9 cellular contexts compared by ENCODE assay signal in the genomic region with DNA sequence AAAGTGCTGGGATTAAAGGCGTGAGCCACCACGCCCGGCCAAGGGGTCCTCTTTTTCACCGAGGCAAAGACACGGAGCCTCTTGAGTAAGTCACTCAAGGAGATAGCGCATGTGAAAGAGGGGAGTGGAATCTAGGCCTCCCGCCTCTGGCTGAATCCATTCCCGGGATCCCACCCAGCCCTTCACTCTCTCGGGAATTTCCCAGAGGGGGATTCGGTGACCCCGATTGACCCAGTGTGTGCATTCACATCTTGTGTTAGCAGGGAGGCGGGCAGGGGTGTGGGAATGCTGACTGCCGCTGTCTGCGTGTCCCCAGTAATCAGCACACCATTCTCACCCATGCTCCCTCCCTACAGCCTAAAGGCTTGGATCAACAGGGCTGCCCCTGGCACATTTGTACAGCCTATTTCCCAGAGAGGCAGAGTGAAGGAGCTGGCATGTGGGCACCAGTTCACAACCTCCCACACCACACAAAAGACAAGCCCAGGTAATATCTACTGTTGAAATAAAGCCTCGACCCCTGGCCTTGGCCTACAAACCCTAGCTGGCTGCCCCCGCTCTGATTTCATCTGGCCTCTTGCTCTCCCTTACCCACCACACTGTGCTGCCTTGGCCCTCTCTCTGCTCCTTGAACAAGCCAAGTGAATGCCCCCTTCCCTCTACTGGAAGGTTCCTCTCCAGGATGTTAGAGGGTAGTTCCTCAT. TPM values are rescaled to one million over a fixed set of nuclear protein-coding genes. Genes with fewer than 3 reads are reported as not detected.
DNase-seq lines count a peak whose midpoint lies in the region; ATAC-seq and TF ChIP-seq lines count a peak whose summit lies in the region.
"Had no signal": no experiment of that assay in that cellular context is flagged by ENCODE, and none has a peak within 500 bp of the region (broad histone marks: within the 10 kb centered on the region; RNA-seq: fewer than 3 reads in every experiment).

No MANE protein-coding gene starts in this region.

- H3K4ac ChIP-seq in H9 (ENCODE audit: low read depth, low read length): no peak overlapping the region

- peak overlapping the region; percentile 10 for H3K4me3 Mint-ChIP-seq in activated naive CD4-positive, alpha-beta T cell treated with anti-CD3 and anti-CD28 coated beads for 36 hours
- H3K4me3 Mint-ChIP-seq in WTC11 (no peak overlapping the region; the same call in 1 of the 2 replicates), H9 (peak overlapping the region in 1 of 2 experiments; percentile 23; a peak in 1 of 5 replicates)

- no peak overlapping the region for H3K14ac ChIP-seq in H9 (ENCODE audit: insufficient read depth, low read length)

- no peak overlapping the region for H3K23ac ChIP-seq in H9 (ENCODE audit: insufficient read length, low read depth, low read length)

- POLR2A ChIA-PET in WTC11 (lab: Charles Lee): no interaction called here

- H3K27me3 ChIP-seq in kidney epithelial cell (ENCODE audit: control insufficient read depth, insufficient read depth, low read length) (no peaks in the 10 kb centered on the region), thoracic aorta (replicated peaks; ENCODE audit: insufficient read depth) (no peaks in the 10 kb centered on the region), H9 (ENCODE audit: insufficient read depth, low read length) (peaks cover 26% of the 10 kb centered on the region)

- intact Hi-C loops in activated naive CD4-positive, alpha-beta T cell treated with anti-CD3 and anti-CD28 coated beads for 36 hours (cut with micrococcal nuclease): no loop called here

- H4K8ac ChIP-seq in H9 (replicated peaks; ENCODE audit: insufficient read length, low read depth, low read length): no peak overlapping the region

- H4K5ac ChIP-seq in H9 (ENCODE audit: insufficient read length, low read depth, low read length): no peak overlapping the region

- peaks cover 48% of the 10 kb centered on the region for H3K4me1 Mint-ChIP-seq in activated naive CD4-positive, alpha-beta T cell treated with anti-CD3 and anti-CD28 coated beads for 36 hours (ENCODE audit: low read depth)
- peaks cover 29% of the 10 kb centered on the region for H3K4me1 Mint-ChIP-seq in WTC11
- H3K4me1 Mint-ChIP-seq in H9: peaks cover 19 to 21% of the 10 kb centered on the region in 2 experiments

- H2AFZ ChIP-seq in H9 (ENCODE audit: low read length): no peak overlapping the region

- H3K79me2 ChIP-seq in H9 (ENCODE audit: insufficient read depth, low read length): no peaks in the 10 kb centered on the region

- H2AK5ac ChIP-seq in H9 (ENCODE audit: insufficient read length, low read length): no peak overlapping the region

- H3K4me1 ChIP-seq in thoracic aorta (ENCODE audit: control insufficient read depth in 1 of 2, low read depth in 2 of 2) (peaks cover 51 to 77% of the 10 kb centered on the region in 2 donors), H9 (ENCODE audit: insufficient read depth, low read length) (no peaks in the 10 kb centered on the region; the same call in 1 of the 2 replicates)

- no peak overlapping the region for H2BK5ac ChIP-seq in H9 (ENCODE audit: insufficient read length, low read length)

- no peaks in the 10 kb centered on the region for H3K9me3 Mint-ChIP-seq in activated naive CD4-positive, alpha-beta T cell treated with anti-CD3 and anti-CD28 coated beads for 36 hours
- no peaks in the 10 kb centered on the region for H3K9me3 Mint-ChIP-seq in WTC11
- peaks cover 5% of the 10 kb centered on the region in 2 experiments; a peak in 4 of 5 replicates for H3K9me3 Mint-ChIP-seq in H9

- H3K18ac ChIP-seq in H9 (ENCODE audit: insufficient read length, low read depth, low read length): no peak overlapping the region

- H3K79me1 ChIP-seq in H9 (ENCODE audit: insufficient read depth, low read depth, low read length, poor library complexity, severe bottlenecking): no peaks in the 10 kb centered on the region

- no peak overlapping the region for H2BK12ac ChIP-seq in H9 (ENCODE audit: insufficient read length, low read depth, low read length)

- H3K36me3 ChIP-seq in kidney epithelial cell (ENCODE audit: control insufficient read depth, insufficient read depth, low read length) (no peaks in the 10 kb centered on the region), thoracic aorta (no peaks in the 10 kb centered on the region)

- ATAC-seq in WTC11 (no peak), thoracic aorta (ENCODE audit: insufficient number of reproducible peaks, low FRiP score, low read depth) (no peak)

- H3K4me2 ChIP-seq in H9 (ENCODE audit: insufficient read depth, insufficient read length, low read length): no peak overlapping the region

- H3K9me3 ChIP-seq in thoracic aorta (no peaks in the 10 kb centered on the region), H9 (ENCODE audit: control insufficient read depth, low read depth, low read length) (no peaks in the 10 kb centered on the region)

- H3K4me3 ChIP-seq in kidney epithelial cell (ENCODE audit: low read depth, low read length): peak overlapping the region; percentile 0
- peak overlapping the region; percentile 92 for H3K4me3 ChIP-seq in thoracic aorta
- H3K4me3 ChIP-seq: lung had no signal

- peaks cover 14% of the 10 kb centered on the region for H3K27me3 Mint-ChIP-seq in activated naive CD4-positive, alpha-beta T cell treated with anti-CD3 and anti-CD28 coated beads for 36 hours (ENCODE audit: low read depth)
- H3K27me3 Mint-ChIP-seq in WTC11 (ENCODE audit: low read depth): peaks cover 68% of the 10 kb centered on the region
- H3K27me3 Mint-ChIP-seq in H9 (ENCODE audit: low read depth): peaks cover 71% of the 10 kb centered on the region

- no peak for TF ChIP-seq CTCF in WTC11 (IDR thresholded peaks at IDR 0.05)
- no peak for TF ChIP-seq CTCF in kidney epithelial cell (IDR thresholded peaks at IDR 0.05; ENCODE audit: insufficient read depth, low read length, poor library complexity, severe bottlenecking)
- no peak for TF ChIP-seq CTCF in thoracic aorta (IDR thresholded peaks at IDR 0.05)
- no peak for TF ChIP-seq CTCF in H9 (conservative IDR thresholded peaks at IDR 0.05)

- H3K9ac ChIP-seq in H9 (ENCODE audit: extremely low read depth, insufficient read length, low read length): no peak overlapping the region

- H3K36me3 Mint-ChIP-seq in activated naive CD4-positive, alpha-beta T cell treated with anti-CD3 and anti-CD28 coated beads for 36 hours (ENCODE audit: low read depth): no peaks in the 10 kb centered on the region
- H3K36me3 Mint-ChIP-seq in WTC11: no peaks in the 10 kb centered on the region
- H3K36me3 Mint-ChIP-seq in H9 (ENCODE audit: insufficient read depth in 1 of 3, low read depth in 3 of 3): peaks cover 0 to 5% (median 0%) of the 10 kb centered on the region in 3 experiments; a peak in 2 of 7 replicates

- H4K20me1 ChIP-seq in H9 (ENCODE audit: control insufficient read depth, insufficient read depth, insufficient read length): no peaks in the 10 kb centered on the region

- no peak overlapping the region for H3K56ac ChIP-seq in H9 (ENCODE audit: insufficient read length, low read depth, low read length)

- H3K27ac Mint-ChIP-seq in activated naive CD4-positive, alpha-beta T cell treated with anti-CD3 and anti-CD28 coated beads for 36 hours: no peak overlapping the region
- H3K27ac Mint-ChIP-seq in WTC11 (no peak overlapping the region), H9 (peak overlapping the region in 1 of 3 experiments; percentile 16; a peak in 1 of 7 replicates)

- CTCF ChIA-PET in activated naive CD4-positive, alpha-beta T cell treated with anti-CD3 and anti-CD28 coated beads for 36 hours (lab: Charles Lee): interaction anchor here (0.7 to 2.7 kb wide), 13 partner anchors 8 to 250 kb away, joined by 3 to 11 read pairs (median 4); no protein-coding TSS in a partner anchor
- CTCF ChIA-PET in WTC11 (lab: Charles Lee): interaction anchor here (0.6 to 5.9 kb wide), 21 partner anchors 9 to 292 kb away, joined by 3 to 110 read pairs (median 6); no protein-coding TSS in a partner anchor

- no peak overlapping the region for H3T11ph ChIP-seq in H9 (ENCODE audit: low read length)

- H3K27ac ChIP-seq in thoracic aorta (peak overlapping the region; percentile 95 to 97), H9 (ENCODE audit: insufficient read length, low read depth, low read length) (no peak overlapping the region)

- H2BK20ac ChIP-seq in H9 (ENCODE audit: low read depth, low read length, poor library complexity, severe bottlenecking): no peak overlapping the region

- H3K23me2 ChIP-seq in H9 (ENCODE audit: insufficient read length, low read depth, low read length, poor library complexity, severe bottlenecking): peaks cover 15% of the 10 kb centered on the region

- no peak overlapping the region for H2BK15ac ChIP-seq in H9 (ENCODE audit: low read depth, low read length)

- no peak overlapping the region for H2BK120ac ChIP-seq in H9 (ENCODE audit: low read depth, low read length, poor library complexity, severe bottlenecking)

- no peak overlapping the region for H4K91ac ChIP-seq in H9 (ENCODE audit: insufficient read length, low read depth, low read length)

- no peak for DNase-seq in activated naive CD4-positive, alpha-beta T cell treated with anti-CD3 and anti-CD28 coated beads for 36 hours
- no peak for DNase-seq in activated naive CD4-positive, alpha-beta T cell treated with anti-CD3 and anti-CD28 coated beads, Interleukin-2, amount 50 U/mL, for 16 hours
- DNase-seq in WTC11 (ENCODE audit: low spot score) (no peak), kidney epithelial cell (ENCODE audit: low read depth) (no peak), thoracic aorta (ENCODE audit: low spot score) (no peak), DMS53 treated with DMSO at 0.1 percent for 48 hours (lab: John Stamatoyannopoulos, UW; ENCODE audit: unreplicated experiment) (no peak), H9 (no peak)
- DNase-seq in activated CD4-positive, CD25-positive, alpha-beta regulatory T cell (lab: John Stamatoyannopoulos, UW): no peak

- WGBS in H9 (ENCODE audit: extremely low coverage, insufficient read length, low lambda C conversion rate): no CpG with 5 or more reads among the region's 16 CpGs

TF ChIP-seq in WTC11, 78 proteins besides CTCF, POLR2A, EP300 and RAD21 (continues in another document):
- TF ChIP-seq OVOL2 (CRISPR knock-in tag; IDR thresholded peaks at IDR 0.05; ENCODE audit: borderline replicate concordance): no peak

RNA-seq across cellular contexts. Expression of gene LTBP2, which starts 1.3 kb away (rescaled TPM):
- total RNA-seq in activated naive CD4-positive, alpha-beta T cell treated with anti-CD3 and anti-CD28 coated beads for 36 hours: under 1 TPM; 0.32 to 0.55 TPM
- total RNA-seq in WTC11 (2021) (1.2 TPM in 3 replicates), kidney epithelial cell (69.5 and 81.5 TPM in 2 replicates), thoracic aorta (100 to 1,000 TPM; 674 to 973 TPM), H9 (2021) (0.75 and 0.77 TPM in 2 replicates)

Comparison
In these comparisons a context has a peak if more than half of its experiments do, and no peak if none do; other contexts are left out.
1. RNA of gene LTBP2, which starts 1.3 kb away (total RNA-seq): 674 to 973 TPM in thoracic aorta and 69.5 to 81.5 TPM in kidney epithelial cell; 1.2 TPM in WTC11, 0.75 to 0.77 TPM in H9 and 0.32 to 0.55 TPM in activated naive CD4-positive, alpha-beta T cell treated with anti-CD3 and anti-CD28 coated beads for 36 hours; every median in the first group is over 10 times any median in the second.